ENCODE assay signal across 7 cellular contexts in genomic region chr2:214810670-214811069, GRCh38. TPM values are rescaled to one million over a fixed set of nuclear protein-coding genes. Genes with fewer than 3 reads are reported as not detected.
DNase-seq lines count a peak whose midpoint lies in the region; ATAC-seq and TF ChIP-seq lines count a peak whose summit lies in the region.

No MANE protein-coding gene starts in this region.

- POLR2A ChIA-PET in PC-9 (lab: Charles Lee; ENCODE audit: unreplicated experiment): interaction anchor here (0.6 to 0.8 kb wide), 2 partner anchors 740 to 803 kb away, joined by 9 to 11 read pairs; no protein-coding TSS in a partner anchor

- H3K27me3 ChIP-seq in GM23248 (replicated peaks; ENCODE audit: insufficient read depth): no peaks in the 10 kb centered on the region
- H3K27me3 ChIP-seq in PC-9 (ENCODE audit: insufficient read depth, low read depth): no peaks in the 10 kb centered on the region
- no peaks in the 10 kb centered on the region for H3K27me3 ChIP-seq in gastrocnemius medialis

- no peak for TF ChIP-seq CTCF in PC-9 (conservative IDR thresholded peaks at IDR 0.05)
- no peak for TF ChIP-seq CTCF in fibroblast of mammary gland (conservative IDR thresholded peaks at IDR 0.05; ENCODE audit: control insufficient read depth, insufficient read depth, low read depth, low read length)
- TF ChIP-seq CTCF in gastrocnemius medialis (IDR thresholded peaks at IDR 0.05 in 4 of 5, conservative IDR thresholded peaks at IDR 0.05 in 1 of 5): no peak

- DNase-seq in GM23248: peak; percentile 46
- peak in 1 of 2 experiments; percentile 10 for DNase-seq in PC-9
- no peak for DNase-seq in fibroblast of mammary gland (ENCODE audit: low read depth)
- DNase-seq in gastrocnemius medialis: no peak
- no peak for DNase-seq in NOMO-1 treated with DMSO at 0.1 percent for 48 hours (lab: John Stamatoyannopoulos, UW; ENCODE audit: unreplicated experiment)
- no peak for DNase-seq in RPMI8226

- ATAC-seq in gastrocnemius medialis (no peak), GM21529 (IDR thresholded peaks at IDR 0.05; ENCODE audit: unreplicated experiment) (no peak)

- H3K36me3 ChIP-seq in GM23248 (ENCODE audit: low read depth) (no peaks in the 10 kb centered on the region), PC-9 (ENCODE audit: low read depth) (no peaks in the 10 kb centered on the region), gastrocnemius medialis (no peaks in the 10 kb centered on the region)

- H3K4me2 ChIP-seq in GM23248 (ENCODE audit: unreplicated experiment) (peak overlapping the region; percentile 83), PC-9 (peak overlapping the region; percentile 80)

- CTCF ChIA-PET in PC-9 (lab: Charles Lee): no interaction called here

- H2AFZ ChIP-seq in GM23248: peak overlapping the region; percentile 93
- H2AFZ ChIP-seq in PC-9: peak overlapping the region; percentile 96

- intact Hi-C loops in PC-9 (cut with micrococcal nuclease; ENCODE audit: unreplicated experiment): no loop called here
- intact Hi-C loops in gastrocnemius medialis (cut with DNase I; ENCODE audit: low total_unique reads): loop anchor here (10.0 kb wide), 1 partner anchor 624 kb away; the partner anchor contains the start of gene FN1

- peak overlapping the region; percentile 82 for H3K9ac ChIP-seq in GM23248

- H4K20me1 ChIP-seq in GM23248 (ENCODE audit: insufficient read depth) (no peaks in the 10 kb centered on the region), PC-9 (ENCODE audit: insufficient read depth) (no peaks in the 10 kb centered on the region)

- H3K4me1 ChIP-seq in GM23248 (ENCODE audit: insufficient read depth): peaks cover 12% of the 10 kb centered on the region
- H3K4me1 ChIP-seq in PC-9 (replicated peaks; ENCODE audit: insufficient read depth): peaks cover 29% of the 10 kb centered on the region
- H3K4me1 ChIP-seq in gastrocnemius medialis: peaks cover 18 to 33% of the 10 kb centered on the region in 2 donors

- no peak for TF ChIP-seq POLR2A in gastrocnemius medialis (IDR thresholded peaks at IDR 0.05)

- no peaks in the 10 kb centered on the region for H3K9me2 ChIP-seq in GM23248 (ENCODE audit: insufficient read depth)
- H3K9me2 ChIP-seq in PC-9 (ENCODE audit: insufficient read depth): no peaks in the 10 kb centered on the region

- 0 out of 2 replicates have a peak, but pooled peaks cover 7% of the 10 kb centered on the region for H3F3A ChIP-seq in GM23248 (ENCODE audit: insufficient read depth)
- peaks cover 11% of the 10 kb centered on the region for H3F3A ChIP-seq in PC-9 (ENCODE audit: insufficient read depth, low read depth)

- H3K79me2 ChIP-seq in GM23248 (ENCODE audit: insufficient read depth) (peaks cover 31% of the 10 kb centered on the region), PC-9 (ENCODE audit: low read depth) (peaks cover 32% of the 10 kb centered on the region)

- H3K27ac ChIP-seq in GM23248: peak overlapping the region; percentile 51; the same call in 1 of the 2 replicates
- H3K27ac ChIP-seq in PC-9: peak overlapping the region; percentile 76
- peak overlapping the region; percentile 92 to 96 (median 94) for H3K27ac ChIP-seq in gastrocnemius medialis

- WGBS in GM23248 (ENCODE audit: low coverage in 1 of 2, low lambda C conversion rate in 2 of 2, missing lambda C conversion rate in 2 of 2), 2 experiments: 20% methylated on average over 14 to 15 of the region's 15 CpGs

- BruUV-seq in PC-9 (replicated peaks; lab: Mats Ljungman, UMichigan): TSS peak; percentile 63

- no peaks in the 10 kb centered on the region for H3K9me3 ChIP-seq in GM23248 (ENCODE audit: low read depth)
- H3K9me3 ChIP-seq in PC-9 (ENCODE audit: insufficient read depth, low read depth): no peaks in the 10 kb centered on the region
- H3K9me3 ChIP-seq in gastrocnemius medialis: no peaks in the 10 kb centered on the region

- peak overlapping the region; percentile 92 for H3K4me3 ChIP-seq in GM23248
- peak overlapping the region; percentile 75; the same call in 1 of the 2 replicates for H3K4me3 ChIP-seq in PC-9
- H3K4me3 ChIP-seq in fibroblast of mammary gland (ENCODE audit: control insufficient read depth, low read depth, low read length): peak overlapping the region; percentile 65
- H3K4me3 ChIP-seq in gastrocnemius medialis: peak overlapping the region; percentile 84 to 96 (median 88)

- in situ Hi-C loops in GM23248 (cut with MboI): loop anchor here (25.0 kb wide), 1 partner anchor 1127 kb away; no protein-coding TSS in a partner anchor
- in situ Hi-C loops in gastrocnemius medialis (cut with MboI; ENCODE audit: low sequenced_read_pairs in 4 of 4): no loop called here

RNA-seq across cellular contexts. Expression of gene BARD1, which starts 1.2 kb away (rescaled TPM):
- total RNA-seq in GM23248 (2014; rRNA removed; shearing (Covaris generic)): 11.8 and 24.8 TPM in 2 replicates
- polyA plus RNA-seq in GM23248 (2016; fragmentation: Nextera tagmentation; extraction: Ambion mirVana): 7.7 and 8.1 TPM in 2 replicates
- 29.1 and 42.0 TPM in 2 replicates for total RNA-seq in PC-9 (2021)
- 10 to 100 TPM in 2 of 4 donors, 1 to 10 TPM in 2; 5.3 to 11.3 (median 8.3) TPM for total RNA-seq in gastrocnemius medialis
